Comparison of ENCODE assay signal across 22 cellular contexts in the genomic region with DNA sequence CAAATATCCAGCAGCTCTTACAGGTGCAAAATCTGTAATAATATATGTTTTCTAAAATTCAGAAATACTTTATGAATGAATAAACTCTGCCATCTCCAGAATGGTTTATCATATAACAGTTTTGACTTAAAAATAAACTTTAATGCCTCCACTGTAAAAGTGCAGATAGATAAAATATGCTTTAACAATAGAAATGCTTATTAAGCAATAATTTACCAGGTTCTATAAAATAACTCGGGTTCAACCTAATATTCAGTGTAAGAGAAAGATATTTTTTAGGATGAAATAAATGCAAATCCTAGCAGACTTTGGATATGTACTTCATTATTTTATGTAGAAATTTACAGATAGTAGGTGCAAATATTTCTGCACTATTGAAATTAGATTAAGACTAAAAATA.
"Had no signal": no experiment of that assay in that cellular context is flagged by ENCODE, and none has a peak within 500 bp of the region (broad histone marks: within the 10 kb centered on the region; RNA-seq: fewer than 3 reads in every experiment).

No MANE protein-coding gene starts in this region.

- DNase-seq: dorsolateral prefrontal cortex; effector CD4-positive, alpha-beta T cell; effector memory CD4-positive, alpha-beta T cell; foreskin keratinocyte; immature natural killer cell; islet precursor cell; kidney; kidney glomerular epithelial cell; left colon; left ventricle myocardium superior; lower lobe of right lung; mucosa of descending colon; naive B cell had no signal

- H3K4me1 ChIP-seq: lower lobe of right lung had no signal

- H2AFZ ChIP-seq: hepatocyte had no signal

- ATAC-seq: gastroesophageal sphincter, left colon, left lobe of liver, lower lobe of right lung, mucosa of descending colon had no signal

- H3K9me3 ChIP-seq: esophagus muscularis mucosa, gastroesophageal sphincter, heart left ventricle, lower lobe of right lung, mucosa of descending colon had no signal

- H3K27ac ChIP-seq: coronary artery, epithelial cell of prostate, esophagus muscularis mucosa, foreskin keratinocyte, gastroesophageal sphincter, lower lobe of right lung had no signal

- H3K27me3 ChIP-seq: dorsolateral prefrontal cortex, esophagus muscularis mucosa, foreskin keratinocyte, gastroesophageal sphincter, heart left ventricle, hepatocyte had no signal

- H3K4me3 ChIP-seq: esophagus muscularis mucosa, gastroesophageal sphincter, heart left ventricle, hepatocyte, lower lobe of right lung, mucosa of descending colon had no signal

- H3K36me3 ChIP-seq: esophagus muscularis mucosa, gastroesophageal sphincter, heart left ventricle, lower lobe of right lung had no signal

- FAIRE-seq: colon, frontal cortex, kidney had no signal
